In the genomic region with DNA sequence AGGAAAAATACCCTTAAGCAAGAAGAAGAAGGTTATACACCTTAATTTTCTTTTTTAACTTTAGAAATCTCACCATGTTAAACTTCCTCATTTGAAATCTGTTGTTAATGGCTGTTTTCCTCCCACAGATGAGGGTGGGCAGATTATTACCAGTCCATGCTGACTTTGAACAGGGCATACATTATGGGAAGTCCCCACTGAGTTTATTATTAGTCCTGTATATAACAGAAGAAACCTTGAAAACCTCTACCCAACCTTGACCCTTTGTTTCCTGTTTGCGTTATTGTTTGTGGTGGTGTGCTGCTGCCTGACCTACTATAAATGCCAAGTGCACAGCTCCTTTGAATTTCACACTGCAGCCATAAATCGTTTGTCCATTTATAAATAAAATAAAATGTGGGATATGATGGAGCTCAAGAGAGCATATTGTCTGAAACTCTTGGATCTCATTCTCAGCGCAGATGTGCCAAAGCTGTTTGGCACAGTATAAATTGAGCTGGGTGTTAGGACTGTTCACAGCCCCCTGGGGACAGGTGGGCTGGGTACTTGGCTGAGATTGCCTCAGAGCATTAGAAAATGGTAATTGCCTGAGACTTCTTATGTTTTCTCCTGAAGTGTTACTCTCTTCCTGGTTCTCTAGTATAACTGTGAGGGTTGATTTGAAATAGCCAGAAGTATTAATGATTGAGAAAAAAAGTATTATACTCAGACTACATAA, we compare ENCODE assay signal across 11 cellular contexts.
DNase-seq lines count a peak whose midpoint lies in the region; ATAC-seq and TF ChIP-seq lines count a peak whose summit lies in the region.
"Had no signal": no experiment of that assay in that cellular context is flagged by ENCODE, and none has a peak within 500 bp of the region (broad histone marks: within the 10 kb centered on the region; RNA-seq: fewer than 3 reads in every experiment).

No MANE protein-coding gene starts in this region.

- no peaks in the 10 kb centered on the region; the same call in 1 of the 2 replicates for H3F3A ChIP-seq in SU-DHL-6 (ENCODE audit: insufficient read depth)

- no peak for DNase-seq in cortex of kidney (lab: John Stamatoyannopoulos, UW)
- no peak for DNase-seq in RWPE1 (ENCODE audit: low spot score)
- DNase-seq in activated naive CD4-positive, alpha-beta T cell treated with anti-CD3 and anti-CD28 coated beads, Interleukin-2, amount 10 ng/mL, durations not matched to agents 7 days and 5 days, result no peak
- no peak for DNase-seq in substantia nigra (lab: John Stamatoyannopoulos, UW)
- DNase-seq: occipital lobe, PC-9 had no signal

- peaks cover 7% of the 10 kb centered on the region for H3K9me3 Mint-ChIP-seq in activated naive CD4-positive, alpha-beta T cell treated with anti-CD3 and anti-CD28 coated beads, Interleukin-2, amount 10 ng/mL, durations not matched to agents 7 days and 5 days

- H3K27ac Mint-ChIP-seq in activated naive CD4-positive, alpha-beta T cell treated with anti-CD3 and anti-CD28 coated beads, Interleukin-2, amount 10 ng/mL, durations not matched to agents 7 days and 5 days, result no peak overlapping the region

- H3K9me2 ChIP-seq in SU-DHL-6 (replicated peaks; ENCODE audit: insufficient read depth, low read length), result no peaks in the 10 kb centered on the region

- H3K27me3 Mint-ChIP-seq in activated naive CD4-positive, alpha-beta T cell treated with anti-CD3 and anti-CD28 coated beads, Interleukin-2, amount 10 ng/mL, durations not matched to agents 7 days and 5 days, result no peaks in the 10 kb centered on the region
- H3K27me3 Mint-ChIP-seq: central memory CD8-positive, alpha-beta T cell had no signal

- no peak overlapping the region for H3K4me3 ChIP-seq in SU-DHL-6 (ENCODE audit: insufficient read depth, low read length, poor library complexity, severe bottlenecking)
- H3K4me3 ChIP-seq: PC-9 had no signal

- no peaks in the 10 kb centered on the region for H3K79me2 ChIP-seq in SU-DHL-6 (ENCODE audit: insufficient read depth, low read length)

- no peaks in the 10 kb centered on the region for H3K27me3 ChIP-seq in SU-DHL-6 (ENCODE audit: low read length)

- no peak overlapping the region for H2AFZ ChIP-seq in SU-DHL-6 (ENCODE audit: low read depth, low read length, severe bottlenecking)
- H2AFZ ChIP-seq: PC-9 had no signal

- TF ChIP-seq CTCF in SU-DHL-6 (IDR thresholded peaks at IDR 0.05; ENCODE audit: insufficient read depth, low read length, poor library complexity, severe bottlenecking) (no peak), RWPE1 (conservative IDR thresholded peaks at IDR 0.05; ENCODE audit: low read depth) (no peak)

- H3K36me3 ChIP-seq in SU-DHL-6 (ENCODE audit: low read length), result no peaks in the 10 kb centered on the region

- CTCF ChIA-PET in RWPE1 (lab: Yijun Ruan, JAX), result no interaction called here
- CTCF ChIA-PET in activated naive CD4-positive, alpha-beta T cell treated with anti-CD3 and anti-CD28 coated beads, Interleukin-2, amount 10 ng/mL, durations not matched to agents 7 days and 5 days (lab: Charles Lee), result no interaction called here

- no peaks in the 10 kb centered on the region for H3K36me3 Mint-ChIP-seq in activated naive CD4-positive, alpha-beta T cell treated with anti-CD3 and anti-CD28 coated beads, Interleukin-2, amount 10 ng/mL, durations not matched to agents 7 days and 5 days

- H3K9ac ChIP-seq in SU-DHL-6 (ENCODE audit: low read length), result no peak overlapping the region

- peak overlapping the region; percentile 54 for H3K4me2 ChIP-seq in SU-DHL-6 (ENCODE audit: low read depth, low read length, poor library complexity, severe bottlenecking)
- H3K4me2 ChIP-seq: PC-9 had no signal

- H3K4me3 Mint-ChIP-seq in activated naive CD4-positive, alpha-beta T cell treated with anti-CD3 and anti-CD28 coated beads, Interleukin-2, amount 10 ng/mL, durations not matched to agents 7 days and 5 days, result no peak overlapping the region
- H3K4me3 Mint-ChIP-seq: central memory CD8-positive, alpha-beta T cell had no signal

- peak; percentile 96 for ATAC-seq in GM18508 (IDR thresholded peaks at IDR 0.05; ENCODE audit: insufficient read depth, unreplicated experiment)
- ATAC-seq in GM21526 (IDR thresholded peaks at IDR 0.05; ENCODE audit: low FRiP score, unreplicated experiment), result peak; percentile 86
- peak; percentile 97 for ATAC-seq in HG03354 (IDR thresholded peaks at IDR 0.05; ENCODE audit: poor library complexity, severe bottlenecking, unreplicated experiment)

- no peaks in the 10 kb centered on the region for H4K20me1 ChIP-seq in SU-DHL-6 (ENCODE audit: low read depth, low read length)

- H3K27ac ChIP-seq in SU-DHL-6 (ENCODE audit: low read depth, low read length), result peak overlapping the region; percentile 87
- no peak overlapping the region for H3K27ac ChIP-seq in RWPE1
- H3K27ac ChIP-seq in substantia nigra (ENCODE audit: low read depth, low read length, poor library complexity, severe bottlenecking), result no peak overlapping the region
- H3K27ac ChIP-seq: PC-9 had no signal

- POLR2A ChIA-PET in RWPE1 (lab: Yijun Ruan, JAX; ENCODE audit: low non-redundant PET), result no interaction called here

- H3K4me1 Mint-ChIP-seq in activated naive CD4-positive, alpha-beta T cell treated with anti-CD3 and anti-CD28 coated beads, Interleukin-2, amount 10 ng/mL, durations not matched to agents 7 days and 5 days, result no peaks in the 10 kb centered on the region
- H3K4me1 Mint-ChIP-seq: central memory CD8-positive, alpha-beta T cell had no signal

- H3K9me3 ChIP-seq in SU-DHL-6 (ENCODE audit: insufficient read depth, low read length), result no peaks in the 10 kb centered on the region
